In the genomic region with DNA sequence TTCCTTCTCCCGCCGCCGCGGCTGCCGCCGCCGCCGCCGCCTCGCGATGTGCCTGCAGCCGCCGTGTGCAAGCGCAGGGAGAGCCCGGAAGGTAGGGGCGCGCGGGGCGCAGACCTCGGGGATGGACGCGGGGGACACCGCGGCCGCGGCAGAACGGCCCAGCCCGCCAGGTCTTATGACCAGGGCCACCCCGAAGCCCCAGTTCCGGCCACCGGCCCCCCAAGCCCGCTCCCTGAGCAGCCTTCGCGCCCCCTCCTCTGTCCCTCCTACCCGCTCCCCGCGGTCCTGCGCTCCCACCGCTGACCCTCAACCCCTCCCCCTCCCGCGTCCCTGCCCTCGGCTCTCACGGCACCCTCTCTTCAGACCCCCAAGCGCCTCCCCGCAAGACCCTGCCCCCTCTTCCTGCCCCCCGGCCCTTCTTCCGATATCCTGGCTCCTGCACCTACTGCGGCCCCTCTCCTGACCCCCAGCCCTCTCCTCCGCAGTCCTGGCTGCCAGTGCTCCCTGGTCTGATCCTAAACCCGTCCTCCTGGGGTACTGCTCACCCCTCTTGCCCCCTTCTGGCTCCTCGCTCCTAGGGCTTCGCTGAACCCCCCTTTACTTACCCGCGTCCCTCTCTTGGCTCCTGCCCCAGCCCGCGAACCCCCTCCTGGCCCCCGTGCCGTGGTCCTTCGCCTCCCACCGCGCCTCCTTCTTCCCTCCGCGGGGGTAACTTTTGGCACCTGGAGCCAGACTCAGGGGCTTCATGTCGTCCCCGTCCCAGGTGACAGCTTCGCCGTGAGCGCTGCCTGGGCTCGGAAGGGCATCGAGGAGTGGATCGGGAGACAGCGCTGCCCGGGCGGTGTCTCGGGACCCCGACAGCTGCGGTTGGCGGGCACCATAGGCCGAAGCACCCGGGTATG, we compare ENCODE assay signal across 8 cellular contexts. TPM values are rescaled to one million over a fixed set of nuclear protein-coding genes. Genes with fewer than 3 reads are reported as not detected.
DNase-seq lines count a peak whose midpoint lies in the region; ATAC-seq and TF ChIP-seq lines count a peak whose summit lies in the region.

No MANE protein-coding gene starts in this region.

- peaks cover 5% of the 10 kb centered on the region for H3K9me3 Mint-ChIP-seq in activated T-helper 1 cell treated with anti-CD3 and anti-CD28 coated beads, Interleukin-12 subunit alpha, Interleukin-12 subunit beta, Interleukin-2, Interleukin-4 antibody, amounts not matched to agents 30 ng/mL and 10 ng/mL and 1 ng/mL, durations not matched to agents 14 hours and 24 hours and 36 hours

- no peak for TF ChIP-seq POLR2A in spleen (IDR thresholded peaks at IDR 0.05)

- no peaks in the 10 kb centered on the region for H3K9me3 ChIP-seq in iPS DF 6.9 (ENCODE audit: control insufficient read depth, insufficient read depth, low read length)
- no peaks in the 10 kb centered on the region for H3K9me3 ChIP-seq in spleen

- H3K4me3 Mint-ChIP-seq in activated T-helper 1 cell treated with anti-CD3 and anti-CD28 coated beads, Interleukin-12 subunit alpha, Interleukin-12 subunit beta, Interleukin-2, Interleukin-4 antibody, amounts not matched to agents 30 ng/mL and 10 ng/mL and 1 ng/mL, durations not matched to agents 14 hours and 24 hours and 36 hours: peak overlapping the region; percentile 75

- no peaks in the 10 kb centered on the region for H3K36me3 Mint-ChIP-seq in activated T-helper 1 cell treated with anti-CD3 and anti-CD28 coated beads, Interleukin-12 subunit alpha, Interleukin-12 subunit beta, Interleukin-2, Interleukin-4 antibody, amounts not matched to agents 30 ng/mL and 10 ng/mL and 1 ng/mL, durations not matched to agents 14 hours and 24 hours and 36 hours (ENCODE audit: low read depth)

- H3K36me3 ChIP-seq in iPS DF 6.9 (ENCODE audit: control insufficient read depth, insufficient read depth, low read length): no peaks in the 10 kb centered on the region
- H3K36me3 ChIP-seq in spleen: no peaks in the 10 kb centered on the region

- H3K4me1 ChIP-seq in iPS DF 6.9 (ENCODE audit: control insufficient read depth, insufficient read depth, low read length): peaks cover 4% of the 10 kb centered on the region; the same call in 1 of the 2 replicates
- H3K4me1 ChIP-seq in spleen: peaks cover 0 to 33% (median 13%) of the 10 kb centered on the region in 6 donors

- TF ChIP-seq CTCF in C4-2B (conservative IDR thresholded peaks at IDR 0.05) (no peak), spleen (IDR thresholded peaks at IDR 0.05 in 8 of 11, conservative IDR thresholded peaks at IDR 0.05 in 3 of 11) (peak in 1 of 11 experiments; percentile 16)

- no peak overlapping the region for H3K27ac Mint-ChIP-seq in activated T-helper 1 cell treated with anti-CD3 and anti-CD28 coated beads, Interleukin-12 subunit alpha, Interleukin-12 subunit beta, Interleukin-2, Interleukin-4 antibody, amounts not matched to agents 30 ng/mL and 10 ng/mL and 1 ng/mL, durations not matched to agents 14 hours and 24 hours and 36 hours

- intact Hi-C loops in activated T-helper 1 cell treated with anti-CD3 and anti-CD28 coated beads, Interleukin-12 subunit alpha, Interleukin-12 subunit beta, Interleukin-2, Interleukin-4 antibody, amounts not matched to agents 30 ng/mL and 10 ng/mL and 1 ng/mL, durations not matched to agents 14 hours and 24 hours and 36 hours (cut with micrococcal nuclease): loop anchor here (1.0 to 10.0 kb wide), 8 partner anchors 116 to 524 kb away; a partner anchor contains a TSS
- intact Hi-C loops in spleen (cut with DNase I; ENCODE audit: low total_unique reads): no loop called here

- H3K27me3 ChIP-seq in iPS DF 6.9 (ENCODE audit: control insufficient read depth, insufficient read depth, low read length): peaks cover 18% of the 10 kb centered on the region
- peaks cover 0 to 44% (median 11%) of the 10 kb centered on the region in 7 donors for H3K27me3 ChIP-seq in spleen (replicated peaks in 1 of 7)

- WGBS in iPS DF 6.9 (ENCODE audit: insufficient coverage, insufficient read length): no CpG with 5 or more reads among the region's 80 CpGs
- 16 to 35% (median 24%) methylated on average over 47 to 80 of the region's 80 CpGs for WGBS in spleen, 5 donors

- H3K27me3 Mint-ChIP-seq in activated T-helper 1 cell treated with anti-CD3 and anti-CD28 coated beads, Interleukin-12 subunit alpha, Interleukin-12 subunit beta, Interleukin-2, Interleukin-4 antibody, amounts not matched to agents 30 ng/mL and 10 ng/mL and 1 ng/mL, durations not matched to agents 14 hours and 24 hours and 36 hours (ENCODE audit: insufficient read depth): peaks cover 38% of the 10 kb centered on the region

- H3K27ac ChIP-seq in C4-2B (peak overlapping the region; percentile 47), iPS DF 6.9 (ENCODE audit: low read length) (no peak overlapping the region), spleen (peak overlapping the region in 5 of 8 donors; percentile 31 to 72 (median 63))

- ATAC-seq in GM19467 (IDR thresholded peaks at IDR 0.05; ENCODE audit: unreplicated experiment) (peak; percentile 35), HG03565 (IDR thresholded peaks at IDR 0.05; ENCODE audit: unreplicated experiment) (peak; percentile 25)

- peak; percentile 16 for DNase-seq in activated T-helper 1 cell treated with anti-CD3 and anti-CD28 coated beads, Interleukin-12 subunit alpha, Interleukin-12 subunit beta, Interleukin-2, Interleukin-4 antibody, amounts not matched to agents 30 ng/mL and 10 ng/mL and 1 ng/mL, durations not matched to agents 14 hours and 24 hours and 36 hours (ENCODE audit: low spot score)
- DNase-seq in iPS DF 6.9 (ENCODE audit: low read depth, low spot score) (no peak), spleen (peak; percentile 89), NCI-H524 treated with DMSO at 0.1 percent for 48 hours (lab: John Stamatoyannopoulos, UW) (no peak), NCI-H128 (lab: John Stamatoyannopoulos, UW; ENCODE audit: unreplicated experiment) (no peak)

- peaks cover 14% of the 10 kb centered on the region for H3K4me1 Mint-ChIP-seq in activated T-helper 1 cell treated with anti-CD3 and anti-CD28 coated beads, Interleukin-12 subunit alpha, Interleukin-12 subunit beta, Interleukin-2, Interleukin-4 antibody, amounts not matched to agents 30 ng/mL and 10 ng/mL and 1 ng/mL, durations not matched to agents 14 hours and 24 hours and 36 hours (ENCODE audit: low read depth)

- H3K4me3 ChIP-seq in iPS DF 6.9 (ENCODE audit: low read length): peak overlapping the region; percentile 60
- peak overlapping the region; percentile 74 to 93 (median 82) for H3K4me3 ChIP-seq in spleen

RNA-seq across cellular contexts. Expression of a gene that starts 0.7 kb away (rescaled TPM):
- total RNA-seq in activated T-helper 1 cell treated with anti-CD3 and anti-CD28 coated beads, Interleukin-12 subunit alpha, Interleukin-12 subunit beta, Interleukin-2, Interleukin-4 antibody, amounts not matched to agents 30 ng/mL and 10 ng/mL and 1 ng/mL, durations not matched to agents 14 hours and 24 hours and 36 hours: 1.1 and 1.4 TPM in 2 replicates
- total RNA-seq in spleen: 10 to 100 TPM in 1 of 7 donors, 1 to 10 TPM in 6; 1.7 to 15.2 (median 7.0) TPM
- under 1 TPM; 0.11 to 0.74 (median 0.38) TPM for polyA plus RNA-seq in spleen

Comparison
In these comparisons a context has a peak if more than half of its experiments do, and no peak if none do; other contexts are left out.
1. DNase-seq: peak in activated T-helper 1 cell treated with anti-CD3 and anti-CD28 coated beads, Interleukin-12 subunit alpha, Interleukin-12 subunit beta, Interleukin-2, Interleukin-4 antibody, amounts not matched to agents 30 ng/mL and 10 ng/mL and 1 ng/mL, durations not matched to agents 14 hours and 24 hours and 36 hours (single experiment) and spleen (single experiment); none in iPS DF 6.9 (single experiment), NCI-H524 treated with DMSO at 0.1 percent for 48 hours (single experiment) and NCI-H128 (single experiment).